9 cellular contexts compared by ENCODE assay signal in the genomic region with DNA sequence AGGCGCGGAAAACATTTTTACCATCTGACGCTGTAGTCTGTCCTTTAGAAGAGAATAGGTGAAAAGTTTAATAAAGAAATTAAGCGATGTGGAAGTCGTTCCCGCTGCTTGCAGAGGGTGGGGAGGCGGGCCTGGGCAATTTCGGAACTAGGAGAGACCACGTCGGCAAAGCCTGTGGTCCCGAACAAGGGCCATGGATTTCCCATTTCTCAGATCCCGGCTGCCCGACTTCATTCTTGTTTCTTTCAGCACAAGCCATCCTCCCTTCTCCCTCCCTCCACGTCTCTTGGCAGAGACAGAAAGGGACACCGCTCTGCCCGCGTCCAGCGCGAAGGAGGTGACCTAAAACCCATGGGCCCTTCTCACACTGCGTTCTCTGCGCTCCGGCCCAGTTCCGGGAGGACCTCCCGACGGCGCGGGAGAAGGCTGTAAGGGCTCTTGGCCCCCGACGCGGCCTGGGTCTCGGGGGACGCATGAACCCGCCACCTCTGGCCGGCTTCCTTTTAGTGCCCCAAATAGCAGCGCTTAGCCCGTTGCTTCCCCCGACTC. TPM values are rescaled to one million over a fixed set of nuclear protein-coding genes. Genes with fewer than 3 reads are reported as not detected.
DNase-seq lines count a peak whose midpoint lies in the region; ATAC-seq, FAIRE-seq and TF ChIP-seq lines count a peak whose summit lies in the region.
"Had no signal": no experiment of that assay in that cellular context is flagged by ENCODE, and none has a peak within 500 bp of the region (broad histone marks: within the 10 kb centered on the region; RNA-seq: fewer than 3 reads in every experiment).

No MANE protein-coding gene starts in this region.

- H3K9me1 ChIP-seq in keratinocyte (ENCODE audit: control insufficient read depth, extremely low read depth, insufficient read depth, low read length) = no peaks in the 10 kb centered on the region

- H3K4me1 ChIP-seq in keratinocyte (ENCODE audit: control insufficient read depth, extremely low read depth, insufficient read depth, low read length) = peaks cover 23% of the 10 kb centered on the region

- peak overlapping the region; percentile 82 for H3K4me3 Mint-ChIP-seq in T-helper 2 cell treated with Interferon-gamma antibody and Interleukin-4, amounts not matched to agents 5 μg/mL and 100 μg/mL, for 36 hours
- H3K4me3 Mint-ChIP-seq in brain = peak overlapping the region; percentile 76 to 91 (median 86)

- peaks cover 13% of the 10 kb centered on the region for H3K79me2 ChIP-seq in keratinocyte (ENCODE audit: control insufficient read depth, insufficient read depth, low read length)

- ATAC-seq in GM21528 (IDR thresholded peaks at IDR 0.05; ENCODE audit: low FRiP score, unreplicated experiment) = no peak

- TF ChIP-seq CTCF in brain (conservative IDR thresholded peaks at IDR 0.05) = no peak
- TF ChIP-seq CTCF in keratinocyte (optimal IDR thresholded peaks at IDR 0.05 in 1 of 3, IDR thresholded peaks at IDR 0.05 in 1 of 3, conservative IDR thresholded peaks at IDR 0.05 in 1 of 3; ENCODE audit: extremely low read depth in 1 of 3, insufficient read depth in 2 of 3, low read length in 3 of 3) = no peak

- H3K36me3 ChIP-seq in keratinocyte (ENCODE audit: control insufficient read depth in 2 of 2, extremely low read depth in 1 of 2, insufficient read depth in 2 of 2, low read length in 2 of 2) = no peaks in the 10 kb centered on the region

- H2AFZ ChIP-seq in keratinocyte (ENCODE audit: control insufficient read depth, low read length) = peak overlapping the region; percentile 82

- peaks cover 2% of the 10 kb centered on the region for H3K36me3 Mint-ChIP-seq in T-helper 2 cell treated with Interferon-gamma antibody and Interleukin-4, amounts not matched to agents 5 μg/mL and 100 μg/mL, for 36 hours (ENCODE audit: low read depth)
- no peaks in the 10 kb centered on the region for H3K36me3 Mint-ChIP-seq in brain

- H3K4me3 ChIP-seq in keratinocyte (ENCODE audit: control insufficient read depth in 2 of 3, extremely low read depth in 1 of 3, insufficient read depth in 2 of 3, low read depth in 1 of 3, low read length in 3 of 3) = peak overlapping the region in 2 of 3 experiments; percentile 60 to 68

- H3K4me1 Mint-ChIP-seq in T-helper 2 cell treated with Interferon-gamma antibody and Interleukin-4, amounts not matched to agents 5 μg/mL and 100 μg/mL, for 36 hours (ENCODE audit: low read depth) = peaks cover 45% of the 10 kb centered on the region
- H3K4me1 Mint-ChIP-seq in brain = peaks cover 34% of the 10 kb centered on the region

- H3K27me3 Mint-ChIP-seq in T-helper 2 cell treated with Interferon-gamma antibody and Interleukin-4, amounts not matched to agents 5 μg/mL and 100 μg/mL, for 36 hours (ENCODE audit: low read depth) = peaks cover 75% of the 10 kb centered on the region
- peaks cover 60% of the 10 kb centered on the region for H3K27me3 Mint-ChIP-seq in brain

- FAIRE-seq in keratinocyte (lab: Jason Lieb, UNC) = no peak
- FAIRE-seq: A204.1 had no signal

- peak overlapping the region; percentile 60 for H3K27ac ChIP-seq in keratinocyte (ENCODE audit: control insufficient read depth, insufficient read depth, low read length)

- no peaks in the 10 kb centered on the region for H3K9me3 Mint-ChIP-seq in T-helper 2 cell treated with Interferon-gamma antibody and Interleukin-4, amounts not matched to agents 5 μg/mL and 100 μg/mL, for 36 hours
- peaks cover 0 to 24% (median 7%) of the 10 kb centered on the region in 5 experiments for H3K9me3 Mint-ChIP-seq in brain

- peak overlapping the region; percentile 81 for H3K4me2 ChIP-seq in keratinocyte (ENCODE audit: control insufficient read depth, extremely low read depth, insufficient read depth, low read depth, low read length)

- H3K9ac ChIP-seq in keratinocyte (ENCODE audit: control insufficient read depth, extremely low read depth, insufficient read depth, low read length) = peak overlapping the region; percentile 50

- H3K27me3 ChIP-seq in keratinocyte (ENCODE audit: control insufficient read depth, extremely low read depth, insufficient read depth, low read length) = no peaks in the 10 kb centered on the region

- dilution Hi-C loops in keratinocyte (cut with MboI; ENCODE audit: extremely low pct_ligation_motif_present, low sequenced_read_pairs) = no loop called here

- H4K20me1 ChIP-seq in keratinocyte (ENCODE audit: control insufficient read depth, extremely low read depth, insufficient read depth, low read length) = no peaks in the 10 kb centered on the region

- H3K27ac Mint-ChIP-seq in T-helper 2 cell treated with Interferon-gamma antibody and Interleukin-4, amounts not matched to agents 5 μg/mL and 100 μg/mL, for 36 hours = peak overlapping the region; percentile 62
- H3K27ac Mint-ChIP-seq in brain = peak overlapping the region in 3 of 5 experiments; percentile 43 to 66 (median 45)

- no peak for DNase-seq in T-helper 2 cell treated with Interferon-gamma antibody and Interleukin-4, amounts not matched to agents 5 μg/mL and 100 μg/mL, for 36 hours (ENCODE audit: low spot score)
- DNase-seq in T-helper 2 cell = no peak
- no peak for DNase-seq in keratinocyte (ENCODE audit: low read depth, low spot score)
- peak; percentile 29 for DNase-seq in superior temporal gyrus (ENCODE audit: extremely low spot score)
- no peak for DNase-seq in NCI-H82 treated with DMSO at 0.1 percent for 48 hours (lab: John Stamatoyannopoulos, UW; ENCODE audit: unreplicated experiment)
- no peak for DNase-seq in NCI-H146 treated with DMSO at 0.1 percent for 48 hours (lab: John Stamatoyannopoulos, UW; ENCODE audit: unreplicated experiment)

- no peaks in the 10 kb centered on the region for H3K9me3 ChIP-seq in keratinocyte (ENCODE audit: control insufficient read depth, low read depth, low read length)

RNA-seq across cellular contexts. Expression of a gene that starts 2.2 kb away (rescaled TPM):
- 16.3 TPM for polyA plus RNA-seq in brain (ENCODE audit: insufficient read depth, low read depth, low replicate concordance)
- polyA plus RNA-seq in keratinocyte = 1.4 to 1.9 TPM (median 1.6 TPM) in 3 replicates
- 3.5 TPM for polyA plus RNA-seq in keratinocyte (2011; ENCODE audit: low read depth)
- polyA plus RNA-seq in keratinocyte (2011; cell fraction: cytosol; rRNA removed) = 0.70 and 1.5 TPM in 2 replicates
- 2.6 and 2.7 TPM in 2 replicates for polyA plus RNA-seq in keratinocyte (2011; cell fraction: nucleus; rRNA removed)
- polyA plus RNA-seq in keratinocyte (2012; ENCODE audit: low replicate concordance) = 1.7 and 3.7 TPM in 2 replicates
- polyA minus RNA-seq in keratinocyte = 0.99 to 2.7 TPM (median 1.8 TPM) in 3 replicates
- polyA minus RNA-seq in keratinocyte (2011; cell fraction: cytosol; rRNA and poly(A)+ RNA removed) = 0.38 TPM
- polyA minus RNA-seq in keratinocyte (2011; cell fraction: nucleus; rRNA and poly(A)+ RNA removed) = 1.9 and 2.1 TPM in 2 replicates
